Comparison of ENCODE assay signal across 7 cellular contexts in genomic region chr2:62669180-62669579, GRCh38.
"Had no signal": no experiment of that assay in that cellular context is flagged by ENCODE, and none has a peak within 500 bp of the region (broad histone marks: within the 10 kb centered on the region; RNA-seq: fewer than 3 reads in every experiment).

No MANE protein-coding gene starts in this region.

- ATAC-seq: GM23338 had no signal

- H3K4me2 ChIP-seq: GM23338 had no signal

- H3K4me1 Mint-ChIP-seq: IgD-negative memory B cell had no signal

- H3K4me3 ChIP-seq: GM23338 had no signal

- H3K9me3 Mint-ChIP-seq: GM23338, H9 had no signal

- FAIRE-seq: H1, H54 had no signal

- H2AFZ ChIP-seq: GM23338 had no signal

- H3K4me3 Mint-ChIP-seq: GM23338, H9, IgD-negative memory B cell had no signal

- DNase-seq: H9, HCEC 1CT, KBM-7 had no signal

- H3K27ac Mint-ChIP-seq: GM23338, IgD-negative memory B cell had no signal

- H3K27me3 Mint-ChIP-seq: IgD-negative memory B cell had no signal

- H3K36me3 Mint-ChIP-seq: IgD-negative memory B cell had no signal
